Comparison of ENCODE assay signal across 8 cellular contexts in genomic region chr17:19766421-19767270, GRCh38. TPM values are rescaled to one million over a fixed set of nuclear protein-coding genes. Genes with fewer than 3 reads are reported as not detected.
DNase-seq lines count a peak whose midpoint lies in the region; ATAC-seq and TF ChIP-seq lines count a peak whose summit lies in the region.

No MANE protein-coding gene starts in this region.

- H3K27ac ChIP-seq in ascending aorta, result no peak overlapping the region

- H3K4me1 ChIP-seq in ascending aorta, result peaks cover 0 to 5% of the 10 kb centered on the region in 2 donors

- H3K36me3 ChIP-seq in ascending aorta, result no peaks in the 10 kb centered on the region

- peak; percentile 84 for DNase-seq in Ammon's horn (ENCODE audit: low spot score)
- DNase-seq in NCI-H1092 (lab: John Stamatoyannopoulos, UW), result peak; percentile 5
- DNase-seq in T-helper 9 cell, result peak; percentile 76
- peak in 1 of 2 donors; percentile 86 for DNase-seq in ascending aorta (ENCODE audit: low spot score in 2 of 2)
- DNase-seq in hippocampal formation (lab: John Stamatoyannopoulos, UW), result peak; percentile 55 to 64
- peak; percentile 56 to 77 for DNase-seq in stimulated activated CD4-positive, alpha-beta T cell treated with anti-CD3 and anti-CD28 coated beads, Interleukin-12 subunit alpha, Interleukin-12 subunit beta, amount 100 ng/mL, for 24 hours (ENCODE audit: low read depth in 2 of 2)
- DNase-seq in amniotic stem cell (lab: John Stamatoyannopoulos, UW), result no peak

- intact Hi-C loops in ascending aorta (cut with DNase I), result loop anchor here (1.0 to 5.0 kb wide), 3 partner anchors 252 to 404 kb away; partner anchors contain the start of gene B9D1

- H3K9me3 ChIP-seq in ascending aorta, result no peaks in the 10 kb centered on the region

- H3K4me3 ChIP-seq in ascending aorta, result no peak overlapping the region

- H3K27me3 ChIP-seq in ascending aorta, result no peaks in the 10 kb centered on the region

- ATAC-seq in GM21360 (IDR thresholded peaks at IDR 0.05; ENCODE audit: unreplicated experiment), result peak; percentile 64

- TF ChIP-seq CTCF in ascending aorta (IDR thresholded peaks at IDR 0.05), result peak; percentile 94 to 99 (median 97)

RNA-seq across cellular contexts. Expression of gene ALDH3A1, which starts 18.5 kb away (rescaled TPM):
- total RNA-seq in ascending aorta, result 14.4 TPM

RNA-seq across cellular contexts. Expression of gene SLC47A2, which starts 50.3 kb away (rescaled TPM):
- not detected for total RNA-seq in ascending aorta
